10 cellular contexts compared by ENCODE assay signal in genomic region chr11:45858751-45859398, GRCh38. TPM values are rescaled to one million over a fixed set of nuclear protein-coding genes. Genes with fewer than 3 reads are reported as not detected.
DNase-seq lines count a peak whose midpoint lies in the region; ATAC-seq and TF ChIP-seq lines count a peak whose summit lies in the region.
"Had no signal": no experiment of that assay in that cellular context is flagged by ENCODE, and none has a peak within 500 bp of the region (broad histone marks: within the 10 kb centered on the region; RNA-seq: fewer than 3 reads in every experiment).

No MANE protein-coding gene starts in this region.

- H3K36me3 Mint-ChIP-seq in Calu3 (ENCODE audit: insufficient read depth, unreplicated experiment): peaks cover 6% of the 10 kb centered on the region

- dilution Hi-C loops in IMR-90 (cut with HindIII; ENCODE audit: low sequenced_read_pairs, unreplicated experiment): no loop called here

- H2AK9ac ChIP-seq in IMR-90 (replicated peaks; ENCODE audit: low read depth, low read length, poor library complexity): no peak overlapping the region

- no peak for TF ChIP-seq POLR2A in IMR-90 (IDR thresholded peaks at IDR 0.05; ENCODE audit: low read depth, low read length)
- no peak for TF ChIP-seq POLR2A in stomach (IDR thresholded peaks at IDR 0.05)

- TF ChIP-seq CTCF in IMR-90 (conservative IDR thresholded peaks at IDR 0.05; ENCODE audit: low read depth, low read length) (no peak), colonic mucosa (IDR thresholded peaks at IDR 0.05) (no peak), stomach (IDR thresholded peaks at IDR 0.05) (no peak), Calu3 (IDR thresholded peaks at IDR 0.05; ENCODE audit: unreplicated experiment) (no peak)

- H3K56ac ChIP-seq in IMR-90 (ENCODE audit: extremely low read depth, insufficient read depth, low read length): no peak overlapping the region

- H3K4me1 Mint-ChIP-seq in Calu3 (ENCODE audit: low read depth, unreplicated experiment): no peaks in the 10 kb centered on the region

- H3K27ac ChIP-seq in IMR-90 (ENCODE audit: insufficient read depth, low read length) (peak overlapping the region; percentile 75), colonic mucosa (peak overlapping the region; percentile 49), mucosa of rectum (ENCODE audit: low read depth in 2 of 2, low read length in 2 of 2) (peak overlapping the region; percentile 49 to 79), stomach (peak overlapping the region; percentile 73 to 95 (median 76))

- POLR2A ChIA-PET in IMR-90 (lab: Charles Lee; ENCODE audit: unreplicated experiment): no interaction called here

- peak overlapping the region; percentile 92 for H2AK5ac ChIP-seq in IMR-90 (ENCODE audit: low read depth, low read length)

- H2BK15ac ChIP-seq in IMR-90 (ENCODE audit: low read depth, low read length): peak overlapping the region; percentile 36; the same call in 2 of the 3 replicates

- CTCF ChIA-PET in IMR-90 (lab: Yijun Ruan, JAX) (interaction anchor here (1.7 kb wide), 1 partner anchor 16 kb away, joined by 6 read pairs; no protein-coding TSS in a partner anchor), Calu3 (lab: Charles Lee) (interaction anchor here (0.6 kb wide), 1 partner anchor 8 kb away, joined by 3 read pairs; no protein-coding TSS in a partner anchor)

- peak overlapping the region; percentile 80 for H2BK20ac ChIP-seq in IMR-90 (ENCODE audit: low read depth, low read length)

- no peak for TF ChIP-seq RAD21 in IMR-90 (IDR thresholded peaks at IDR 0.05; ENCODE audit: low read length)

- H4K91ac ChIP-seq in IMR-90 (ENCODE audit: insufficient read depth, low read depth, low read length): peak overlapping the region; percentile 81

- H4K20me1 ChIP-seq in IMR-90 (ENCODE audit: insufficient read depth, low read length): peaks cover 15% of the 10 kb centered on the region

- no peak for TF ChIP-seq EP300 in stomach (IDR thresholded peaks at IDR 0.05)

- peak overlapping the region; percentile 62 for H2BK120ac ChIP-seq in IMR-90 (ENCODE audit: low read depth, low read length)

- no peaks in the 10 kb centered on the region for H3K27me3 ChIP-seq in IMR-90 (ENCODE audit: control insufficient read depth, insufficient read depth, low read length)
- H3K27me3 ChIP-seq in colonic mucosa: no peaks in the 10 kb centered on the region
- no peaks in the 10 kb centered on the region for H3K27me3 ChIP-seq in mucosa of rectum (ENCODE audit: control insufficient read depth in 2 of 2, insufficient read depth in 2 of 2, low read length in 2 of 2)
- no peaks in the 10 kb centered on the region for H3K27me3 ChIP-seq in stomach

- H3K36me3 ChIP-seq in IMR-90 (ENCODE audit: control insufficient read depth, insufficient read depth, low read length) (peaks cover 29% of the 10 kb centered on the region), colonic mucosa (peaks cover 11% of the 10 kb centered on the region), mucosa of rectum (ENCODE audit: control insufficient read depth in 2 of 2, insufficient read depth in 2 of 2, low read length in 2 of 2) (peaks cover 42 to 61% of the 10 kb centered on the region in 2 donors), stomach (peaks cover 45 to 80% (median 72%) of the 10 kb centered on the region in 4 donors)

- H4K8ac ChIP-seq in IMR-90 (ENCODE audit: low read depth in 2 of 2, low read length in 2 of 2): peak overlapping the region in 1 of 2 experiments; percentile 66; a peak in 2 of 4 replicates

- H3K4ac ChIP-seq in IMR-90 (ENCODE audit: low read depth, low read length): peak overlapping the region; percentile 90

- no peaks in the 10 kb centered on the region for H3K9me3 Mint-ChIP-seq in Calu3 (ENCODE audit: low read depth, unreplicated experiment)
- H3K9me3 Mint-ChIP-seq: CD4-positive, CD25-positive, alpha-beta regulatory T cell; immature natural killer cell had no signal

- peaks cover 9 to 56% of the 10 kb centered on the region in 2 experiments for H3K79me1 ChIP-seq in IMR-90 (ENCODE audit: low read depth in 1 of 2, low read length in 2 of 2)

- H3K27ac Mint-ChIP-seq in Calu3 (ENCODE audit: unreplicated experiment): no peak overlapping the region

- no peak for DNase-seq in IMR-90
- no peak for DNase-seq in colonic mucosa
- DNase-seq in stomach: no peak
- no peak for DNase-seq in Calu3
- DNase-seq in activated CD4-positive, alpha-beta T cell treated with anti-CD3 and anti-CD28 coated beads, Interleukin-2, amount 50 U/mL, for 1 hour: no peak
- DNase-seq in NCI-H226: no peak
- DNase-seq: CD4-positive, CD25-positive, alpha-beta regulatory T cell; immature natural killer cell had no signal

- WGBS in IMR-90 (ENCODE audit: extremely low coverage in 2 of 2, insufficient read length in 1 of 2), 2 experiments: no CpG with 5 or more reads among the region's 5 CpGs
- 60 to 78% (median 67%) methylated on average over 5 of the region's 5 CpGs for WGBS in stomach, 5 donors

- intact Hi-C loops in IMR-90 (cut with micrococcal nuclease): loop anchor here (1.0 kb wide), 1 partner anchor 12 kb away; the partner anchor contains the start of gene CRY2
- intact Hi-C loops in colonic mucosa (cut with DNase I): no loop called here
- intact Hi-C loops in stomach (cut with DNase I; ENCODE audit: low total_unique reads): no loop called here
- intact Hi-C loops in Calu3 (cut with micrococcal nuclease; ENCODE audit: unreplicated experiment): no loop called here

- H3K4me2 ChIP-seq in IMR-90 (ENCODE audit: low read depth, low read length): no peak overlapping the region

- peak overlapping the region; percentile 54; the same call in 1 of the 2 replicates for H4K5ac ChIP-seq in IMR-90 (ENCODE audit: low read depth, low read length)

- H3K23ac ChIP-seq in IMR-90 (ENCODE audit: low read depth, low read length): peak overlapping the region; percentile 65

- H3K4me3 Mint-ChIP-seq in Calu3 (ENCODE audit: low read depth, unreplicated experiment): no peak overlapping the region
- H3K4me3 Mint-ChIP-seq: CD4-positive, CD25-positive, alpha-beta regulatory T cell; immature natural killer cell had no signal

- no peak overlapping the region for H2AFZ ChIP-seq in IMR-90 (replicated peaks; ENCODE audit: low read length, poor library complexity)

- ATAC-seq in IMR-90 (ENCODE audit: low read depth) (no peak), GM18511 (IDR thresholded peaks at IDR 0.05; ENCODE audit: unreplicated experiment) (no peak)

- H3K9me1 ChIP-seq in IMR-90 (ENCODE audit: insufficient read depth, low read length): peaks cover 23% of the 10 kb centered on the region

- peak overlapping the region; percentile 53 for H3K18ac ChIP-seq in IMR-90 (ENCODE audit: low read depth, low read length)

- peak overlapping the region; percentile 67 for H2BK5ac ChIP-seq in IMR-90 (ENCODE audit: low read depth, low read length, poor library complexity, severe bottlenecking)

- BruUV-seq in IMR-90 (replicated peaks; lab: Mats Ljungman, UMichigan) (no TSS peak), Calu3 (replicated peaks; lab: Mats Ljungman, UMichigan) (no TSS peak)

- H3K4me3 ChIP-seq in IMR-90 (ENCODE audit: insufficient read depth, low read depth, low read length) (no peak overlapping the region), colonic mucosa (no peak overlapping the region), mucosa of rectum (ENCODE audit: low read length in 2 of 2) (no peak overlapping the region), stomach (no peak overlapping the region)

- H3K9ac ChIP-seq in IMR-90 (ENCODE audit: low read depth, low read length) (peak overlapping the region; percentile 5), colonic mucosa (ENCODE audit: low read depth in 2 of 2, low read length in 2 of 2) (peak overlapping the region in 1 of 2 donors; percentile 61), mucosa of rectum (ENCODE audit: low read depth in 1 of 2, low read length in 2 of 2) (peak overlapping the region; percentile 36 to 43)

- H3K4me1 ChIP-seq in IMR-90 (ENCODE audit: control insufficient read depth, insufficient read depth, low read length): peaks cover 30% of the 10 kb centered on the region
- H3K4me1 ChIP-seq in colonic mucosa: peaks cover 6% of the 10 kb centered on the region
- peaks cover 26 to 28% of the 10 kb centered on the region in 2 donors for H3K4me1 ChIP-seq in mucosa of rectum (ENCODE audit: control insufficient read depth in 2 of 2, insufficient read depth in 2 of 2, low read length in 2 of 2)
- peaks cover 40 to 75% (median 58%) of the 10 kb centered on the region in 4 donors for H3K4me1 ChIP-seq in stomach

- no peaks in the 10 kb centered on the region for H3K27me3 Mint-ChIP-seq in Calu3 (ENCODE audit: unreplicated experiment)
- H3K27me3 Mint-ChIP-seq: CD4-positive, CD25-positive, alpha-beta regulatory T cell had no signal

- H3K9me3 ChIP-seq in IMR-90 (ENCODE audit: control insufficient read depth, insufficient read depth, low read length) (no peaks in the 10 kb centered on the region), colonic mucosa (no peaks in the 10 kb centered on the region), mucosa of rectum (ENCODE audit: control insufficient read depth in 2 of 2, low read length in 2 of 2) (no peaks in the 10 kb centered on the region), stomach (no peaks in the 10 kb centered on the region)

- in situ Hi-C loops in IMR-90 (cut with MboI; ENCODE audit: low sequenced_read_pairs): no loop called here

- peak overlapping the region; percentile 73 for H3K14ac ChIP-seq in IMR-90 (replicated peaks; ENCODE audit: low read depth, low read length)

RNA-seq across cellular contexts. Expression of gene CRY2, which starts 11.6 kb away (rescaled TPM):
- 12.8 and 13.1 TPM in 2 replicates for total RNA-seq in IMR-90 (2012; rRNA removed)
- 10.8 and 12.2 TPM in 2 replicates for polyA plus RNA-seq in IMR-90 (2012; rRNA removed)
- polyA plus RNA-seq in IMR-90 (2012; cell fraction: cytosol; rRNA removed): 5.4 and 6.9 TPM in 2 replicates
- polyA plus RNA-seq in IMR-90 (2012; cell fraction: nucleus; rRNA removed; ENCODE audit: low replicate concordance): 33.2 and 38.5 TPM in 2 replicates
- total RNA-seq in colonic mucosa: 10 to 100 TPM; 18.5 to 30.2 TPM
- total RNA-seq in stomach: 10 to 100 TPM; 20.4 to 45.9 (median 38.4) TPM
- 10 to 100 TPM in 1 of 3 donors, 1 to 10 TPM in 2; 8.2 to 13.3 (median 9.8) TPM for polyA plus RNA-seq in stomach
- total RNA-seq in Calu3 (2022): 14.9 and 16.1 TPM in 2 replicates

RNA-seq across cellular contexts. Expression of gene MAPK8IP1, which starts 26.6 kb away (rescaled TPM):
- total RNA-seq in IMR-90 (2012; rRNA removed): 6.5 and 6.9 TPM in 2 replicates
- polyA plus RNA-seq in IMR-90 (2012; rRNA removed): 9.6 and 12.4 TPM in 2 replicates
- 5.9 and 10.4 TPM in 2 replicates for polyA plus RNA-seq in IMR-90 (2012; cell fraction: cytosol; rRNA removed)
- polyA plus RNA-seq in IMR-90 (2012; cell fraction: nucleus; rRNA removed; ENCODE audit: low replicate concordance): 10.5 and 18.3 TPM in 2 replicates
- total RNA-seq in colonic mucosa: 1 to 10 TPM; 2.4 to 3.6 TPM
- 1 to 10 TPM in 4 of 5 donors, not detected in 1; 2.9 to 8.0 (median 6.2) TPM for total RNA-seq in stomach
- 1 to 10 TPM; 4.9 to 8.3 (median 7.6) TPM for polyA plus RNA-seq in stomach
- 4.1 and 4.9 TPM in 2 replicates for total RNA-seq in Calu3 (2022)

RNA-seq across cellular contexts. Expression of gene FREY1, which starts 48.2 kb away (rescaled TPM):
- total RNA-seq in IMR-90 (2012; rRNA removed): 0.83 TPM in 1 of 2 replicates, not detected in the other
- 0.21 and 0.49 TPM in 2 replicates for polyA plus RNA-seq in IMR-90 (2012; rRNA removed)
- 0.10 and 0.11 TPM in 2 replicates for polyA plus RNA-seq in IMR-90 (2012; cell fraction: cytosol; rRNA removed)
- polyA plus RNA-seq in IMR-90 (2012; cell fraction: nucleus; rRNA removed; ENCODE audit: low replicate concordance): 1.6 and 1.7 TPM in 2 replicates
- total RNA-seq in colonic mucosa: 1 to 10 TPM in 1 of 2 donors, not detected in 1; 1.1 TPM
- 1 to 10 TPM in 2 of 5 donors, not detected in 3; 6.7 to 9.9 TPM for total RNA-seq in stomach
- under 1 TPM in 2 of 3 donors, not detected in 1; 0.33 to 0.50 TPM for polyA plus RNA-seq in stomach
- 0.99 and 2.1 TPM in 2 replicates for total RNA-seq in Calu3 (2022)
- polyA plus RNA-seq: CD4-positive, CD25-positive, alpha-beta regulatory T cell; immature natural killer cell had no signal

RNA-seq across cellular contexts. Expression of gene SLC35C1, which starts 53.9 kb away (rescaled TPM):
- total RNA-seq in IMR-90 (2012; rRNA removed) (3.1 and 4.3 TPM in 2 replicates), colonic mucosa (10 to 100 TPM; 37.5 to 45.2 TPM), stomach (10 to 100 TPM in 2 of 5 donors, 1 to 10 TPM in 3; 7.6 to 21.4 (median 9.9) TPM), Calu3 (2022) (18.1 and 20.5 TPM in 2 replicates)
- polyA plus RNA-seq in IMR-90 (2012; rRNA removed) (26.7 and 27.1 TPM in 2 replicates), stomach (10 to 100 TPM in 1 of 3 donors, 1 to 10 TPM in 2; 8.4 to 12.7 (median 9.0) TPM)
- 7.0 and 23.7 TPM in 2 replicates for polyA plus RNA-seq in IMR-90 (2012; cell fraction: cytosol; rRNA removed)
- polyA plus RNA-seq in IMR-90 (2012; cell fraction: nucleus; rRNA removed; ENCODE audit: low replicate concordance): 3.3 and 12.5 TPM in 2 replicates

RNA-seq across cellular contexts. Expression of gene PEX16, which starts 58.8 kb away (rescaled TPM):
- 15.3 and 17.9 TPM in 2 replicates for total RNA-seq in IMR-90 (2012; rRNA removed)
- polyA plus RNA-seq in IMR-90 (2012; rRNA removed): 23.3 and 29.4 TPM in 2 replicates
- polyA plus RNA-seq in IMR-90 (2012; cell fraction: cytosol; rRNA removed): 34.1 and 38.2 TPM in 2 replicates
- polyA plus RNA-seq in IMR-90 (2012; cell fraction: nucleus; rRNA removed; ENCODE audit: low replicate concordance): 48.3 and 88.8 TPM in 2 replicates
- total RNA-seq in colonic mucosa: 10 to 100 TPM; 30.0 to 44.9 TPM
- total RNA-seq in stomach: 10 to 100 TPM in 4 of 5 donors, 1 to 10 TPM in 1; 9.9 to 72.7 (median 41.9) TPM
- polyA plus RNA-seq in stomach: 10 to 100 TPM; 35.5 to 44.2 (median 38.5) TPM
- total RNA-seq in Calu3 (2022): 32.9 and 34.5 TPM in 2 replicates
